Comparison of ENCODE assay signal across 35 cellular contexts in the genomic region with DNA sequence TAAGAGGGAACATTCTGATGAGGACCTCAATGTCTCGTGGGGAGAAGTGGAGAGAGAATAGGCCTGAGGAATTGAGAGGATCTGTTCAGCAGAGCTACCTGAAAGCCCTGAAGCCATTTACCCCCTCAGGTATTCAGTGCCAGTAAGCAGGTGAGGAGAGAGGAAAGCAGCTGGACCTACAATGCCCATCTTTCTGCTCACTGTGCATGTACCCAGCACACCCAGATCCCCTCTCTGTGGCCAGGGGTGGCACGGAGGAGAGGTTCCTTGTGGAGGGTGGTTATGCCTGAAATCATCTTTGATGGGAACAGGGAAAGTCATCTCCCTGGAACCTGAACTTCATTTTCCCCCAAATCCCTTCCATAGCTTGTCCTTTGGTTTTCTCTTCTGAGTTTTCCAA.
"Had no signal": no experiment of that assay in that cellular context is flagged by ENCODE, and none has a peak within 500 bp of the region (broad histone marks: within the 10 kb centered on the region; RNA-seq: fewer than 3 reads in every experiment).

No MANE protein-coding gene starts in this region.

- H3K36me3 ChIP-seq: MG63 had no signal

- H3K4me3 ChIP-seq: MG63 had no signal

- H3K27ac ChIP-seq: KMS-11 had no signal

- H3K9me3 ChIP-seq: MG63 had no signal

- DNase-seq: Karpas-422, Kasumi-1, KG1, MG63, MM.1S, MV-4-11, NCI-H1048, NCI-H1092, NCI-H1092 treated with DMSO at 0.1 percent for 48 hours, NCI-H1105, NCI-H1105 treated with DMSO at 0.1 percent for 48 hours, NCI-H1417, NCI-H1417 treated with DMSO at 0.1 percent for 48 hours, NCI-H1436, NCI-H1436 treated with DMSO at 0.1 percent for 48 hours, NCI-H146, NCI-H1694, NCI-H1694 treated with DMSO at 0.1 percent for 48 hours, NCI-H187, NCI-H187 treated with DMSO at 0.1 percent for 48 hours, NCI-H1930, NCI-H2029, NCI-H2029 treated with DMSO at 0.1 percent for 48 hours, NCI-H2081, NCI-H2081 treated with DMSO at 0.1 percent for 48 hours, NCI-H2107, NCI-H2171, NCI-H2171 treated with DMSO at 0.1 percent for 48 hours, NCI-H2227 treated with DMSO at 0.1 percent for 48 hours, NCI-H226, NCI-H345, NCI-H446, NCI-H446 treated with DMSO at 0.1 percent for 48 hours, NCI-H510A had no signal
